Comparison of ENCODE assay signal across 8 cellular contexts in genomic region chr19:45103200-45103624, GRCh38. TPM values are rescaled to one million over a fixed set of nuclear protein-coding genes. Genes with fewer than 3 reads are reported as not detected.
DNase-seq lines count a peak whose midpoint lies in the region; ATAC-seq and TF ChIP-seq lines count a peak whose summit lies in the region.

No MANE protein-coding gene starts in this region.

- H3K9me3 Mint-ChIP-seq in central memory CD8-positive, alpha-beta T cell: no peaks in the 10 kb centered on the region
- H3K9me3 Mint-ChIP-seq in natural killer cell treated with Interleukin-12 subunit alpha and Interleukin-12 subunit beta and Interleukin-15 and Interleukin-18, amount 100 ng/mL, for 72 hours: no peaks in the 10 kb centered on the region
- peaks cover 12% of the 10 kb centered on the region for H3K9me3 Mint-ChIP-seq in glutamatergic neuron (ENCODE audit: unreplicated experiment)

- H3K4me1 Mint-ChIP-seq in central memory CD8-positive, alpha-beta T cell: peaks cover 57% of the 10 kb centered on the region
- H3K4me1 Mint-ChIP-seq in natural killer cell treated with Interleukin-12 subunit alpha and Interleukin-12 subunit beta and Interleukin-15 and Interleukin-18, amount 100 ng/mL, for 72 hours (ENCODE audit: low read depth in 2 of 2): peaks cover 29 to 41% of the 10 kb centered on the region in 2 donors
- peaks cover 52% of the 10 kb centered on the region for H3K4me1 Mint-ChIP-seq in glutamatergic neuron (ENCODE audit: low read depth, unreplicated experiment)

- no peak for TF ChIP-seq CTCF in glutamatergic neuron (IDR thresholded peaks at IDR 0.05; ENCODE audit: partially characterized antibody, unreplicated experiment)

- H3K27ac Mint-ChIP-seq in central memory CD8-positive, alpha-beta T cell (ENCODE audit: low read depth): no peak overlapping the region
- H3K27ac Mint-ChIP-seq in natural killer cell treated with Interleukin-12 subunit alpha and Interleukin-12 subunit beta and Interleukin-15 and Interleukin-18, amount 100 ng/mL, for 72 hours: no peak overlapping the region
- no peak overlapping the region for H3K27ac Mint-ChIP-seq in glutamatergic neuron (ENCODE audit: unreplicated experiment)

- H3K36me3 Mint-ChIP-seq in central memory CD8-positive, alpha-beta T cell (ENCODE audit: insufficient read depth): peaks cover 2% of the 10 kb centered on the region
- no peaks in the 10 kb centered on the region for H3K36me3 Mint-ChIP-seq in natural killer cell treated with Interleukin-12 subunit alpha and Interleukin-12 subunit beta and Interleukin-15 and Interleukin-18, amount 100 ng/mL, for 72 hours
- no peaks in the 10 kb centered on the region for H3K36me3 Mint-ChIP-seq in glutamatergic neuron (ENCODE audit: unreplicated experiment)

- peak overlapping the region; percentile 67 for H3K4me3 Mint-ChIP-seq in central memory CD8-positive, alpha-beta T cell
- H3K4me3 Mint-ChIP-seq in natural killer cell treated with Interleukin-12 subunit alpha and Interleukin-12 subunit beta and Interleukin-15 and Interleukin-18, amount 100 ng/mL, for 72 hours: peak overlapping the region; percentile 41
- no peak overlapping the region for H3K4me3 Mint-ChIP-seq in glutamatergic neuron (ENCODE audit: unreplicated experiment)

- peak; percentile 96 for ATAC-seq in central memory CD8-positive, alpha-beta T cell (replicated peaks; ENCODE audit: extremely low read depth, poor library complexity, severe bottlenecking)
- peak; percentile 72 to 82 for ATAC-seq in natural killer cell treated with Interleukin-12 subunit alpha and Interleukin-12 subunit beta and Interleukin-15 and Interleukin-18, amount 100 ng/mL, for 72 hours
- no peak for ATAC-seq in GM21825 (IDR thresholded peaks at IDR 0.05; ENCODE audit: unreplicated experiment)
- ATAC-seq in GM21717 (IDR thresholded peaks at IDR 0.05; ENCODE audit: unreplicated experiment): no peak

- H3K27me3 Mint-ChIP-seq in central memory CD8-positive, alpha-beta T cell: no peaks in the 10 kb centered on the region
- H3K27me3 Mint-ChIP-seq in natural killer cell treated with Interleukin-12 subunit alpha and Interleukin-12 subunit beta and Interleukin-15 and Interleukin-18, amount 100 ng/mL, for 72 hours: no peaks in the 10 kb centered on the region
- peaks cover 12% of the 10 kb centered on the region for H3K27me3 Mint-ChIP-seq in glutamatergic neuron (ENCODE audit: unreplicated experiment)

- DNase-seq in COR-L47 (lab: John Stamatoyannopoulos, UW) (peak; percentile 67), NCI-H2196 treated with DMSO at 0.1 percent for 48 hours (lab: John Stamatoyannopoulos, UW; ENCODE audit: unreplicated experiment) (peak; percentile 51), glutamatergic neuron (no peak), NCI-H187 treated with DMSO at 0.1 percent for 48 hours (lab: John Stamatoyannopoulos, UW) (no peak)
- peak in 1 of 2 donors; percentile 21 for DNase-seq in central memory CD8-positive, alpha-beta T cell (ENCODE audit: low spot score in 2 of 2)
- DNase-seq in natural killer cell treated with Interleukin-12 subunit alpha and Interleukin-12 subunit beta and Interleukin-15 and Interleukin-18, amount 100 ng/mL, for 72 hours (ENCODE audit: low spot score): no peak

RNA-seq across cellular contexts. Expression of gene PPP1R37, which starts 10.2 kb away (rescaled TPM):
- total RNA-seq in natural killer cell treated with Interleukin-12 subunit alpha and Interleukin-12 subunit beta and Interleukin-15 and Interleukin-18, amount 100 ng/mL, for 72 hours: 10 to 100 TPM; 18.1 to 36.3 TPM
- total RNA-seq in glutamatergic neuron (ENCODE audit: unreplicated experiment): 49.5 TPM

RNA-seq across cellular contexts. Expression of gene GEMIN7, which starts 24.2 kb away (rescaled TPM):
- total RNA-seq in natural killer cell treated with Interleukin-12 subunit alpha and Interleukin-12 subunit beta and Interleukin-15 and Interleukin-18, amount 100 ng/mL, for 72 hours: 10 to 100 TPM; 59.0 TPM
- 49.1 TPM for total RNA-seq in glutamatergic neuron (ENCODE audit: unreplicated experiment)

RNA-seq across cellular contexts. Expression of gene ZNF296, which starts 26.9 kb away (rescaled TPM):
- 1 to 10 TPM; 5.0 to 5.5 TPM for total RNA-seq in natural killer cell treated with Interleukin-12 subunit alpha and Interleukin-12 subunit beta and Interleukin-15 and Interleukin-18, amount 100 ng/mL, for 72 hours
- total RNA-seq in glutamatergic neuron (ENCODE audit: unreplicated experiment): 6.3 TPM

RNA-seq across cellular contexts. Expression of gene NKPD1, which starts 57.6 kb away (rescaled TPM):
- total RNA-seq in natural killer cell treated with Interleukin-12 subunit alpha and Interleukin-12 subunit beta and Interleukin-15 and Interleukin-18, amount 100 ng/mL, for 72 hours: under 1 TPM; 0.14 to 0.22 TPM
- 1.2 TPM for total RNA-seq in glutamatergic neuron (ENCODE audit: unreplicated experiment)

Comparison
In these comparisons a context has a peak if more than half of its experiments do, and no peak if none do; other contexts are left out.
1. DNase-seq: peak in COR-L47 (single experiment) and NCI-H2196 treated with DMSO at 0.1 percent for 48 hours (single experiment); none in natural killer cell treated with Interleukin-12 subunit alpha and Interleukin-12 subunit beta and Interleukin-15 and Interleukin-18, amount 100 ng/mL, for 72 hours (single experiment), glutamatergic neuron (single experiment) and NCI-H187 treated with DMSO at 0.1 percent for 48 hours (single experiment).
2. ATAC-seq: peak in central memory CD8-positive, alpha-beta T cell (single experiment) and natural killer cell treated with Interleukin-12 subunit alpha and Interleukin-12 subunit beta and Interleukin-15 and Interleukin-18, amount 100 ng/mL, for 72 hours (2 of 2); none in GM21825 (single experiment) and GM21717 (single experiment).